Comparison of ENCODE assay signal across 12 cellular contexts in the genomic region with DNA sequence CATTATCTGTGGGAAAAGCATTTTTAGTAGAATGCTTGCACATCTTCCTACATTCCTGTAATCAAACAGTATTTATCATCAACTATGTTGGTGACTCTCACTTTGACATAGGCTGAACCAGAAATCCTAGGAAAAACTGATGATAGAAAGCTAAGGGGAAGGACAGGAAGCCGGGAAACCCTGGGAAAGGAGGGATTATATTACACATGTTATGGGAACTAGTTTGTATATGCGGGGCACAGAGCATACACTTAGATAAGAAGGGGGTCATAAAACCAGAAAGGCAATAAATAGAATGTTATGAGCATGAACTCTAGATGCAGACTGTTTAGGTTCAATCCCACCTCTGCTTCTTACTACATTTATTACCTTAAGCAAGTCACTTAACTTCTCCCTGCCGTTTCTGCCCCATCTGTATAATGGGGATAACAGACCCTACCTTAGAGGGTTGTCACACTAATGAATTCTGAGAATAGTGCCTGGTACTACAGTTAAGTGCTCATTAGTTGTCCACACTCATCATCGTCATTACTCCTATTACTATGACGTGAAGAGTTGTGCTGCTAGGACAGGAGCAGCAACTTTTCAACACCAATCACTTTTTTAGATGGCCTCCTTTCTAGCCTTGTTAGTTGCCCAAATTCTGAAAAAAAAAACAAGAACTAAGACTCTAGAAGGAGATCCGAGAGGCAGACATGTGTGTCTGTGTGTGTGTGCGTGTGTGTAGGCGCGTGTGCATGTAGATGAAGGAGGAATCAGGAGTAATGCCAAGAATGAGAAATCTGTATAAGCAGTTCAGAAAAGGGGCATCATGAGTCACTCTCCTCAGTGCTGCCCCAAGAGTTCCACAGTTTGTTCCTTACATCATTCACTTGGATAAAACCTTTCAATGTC. TPM values are rescaled to one million over a fixed set of nuclear protein-coding genes. Genes with fewer than 3 reads are reported as not detected.
DNase-seq lines count a peak whose midpoint lies in the region; FAIRE-seq and TF ChIP-seq lines count a peak whose summit lies in the region.
"Had no signal": no experiment of that assay in that cellular context is flagged by ENCODE, and none has a peak within 500 bp of the region (broad histone marks: within the 10 kb centered on the region; RNA-seq: fewer than 3 reads in every experiment).

No MANE protein-coding gene starts in this region.

- CTCF ChIA-PET in HEK293T (lab: Yijun Ruan, JAX): no interaction called here

- H2AFZ ChIP-seq in mesenchymal stem cell (ENCODE audit: low read depth, low read length): no peak overlapping the region

- no peak overlapping the region for H4K91ac ChIP-seq in mesenchymal stem cell (ENCODE audit: low read length)

- no peak overlapping the region for H2BK12ac ChIP-seq in mesenchymal stem cell (ENCODE audit: low read length in 2 of 2)

- no peaks in the 10 kb centered on the region for H3K79me1 ChIP-seq in mesenchymal stem cell (replicated peaks; ENCODE audit: low read length, poor library complexity, severe bottlenecking)

- H2BK5ac ChIP-seq in mesenchymal stem cell (ENCODE audit: low read depth, low read length, poor library complexity, severe bottlenecking): no peak overlapping the region

- TF ChIP-seq CTCF in AG10803 (conservative IDR thresholded peaks at IDR 0.05; ENCODE audit: low read length) (no peak; the same call in 1 of the 2 replicates), bronchial epithelial cell (IDR thresholded peaks at IDR 0.05; ENCODE audit: insufficient read depth, low read length, severe bottlenecking) (no peak), GM13976 (IDR thresholded peaks at IDR 0.05; ENCODE audit: borderline replicate concordance, control extremely low read depth, extremely low read depth, insufficient read depth, missing control alignments) (no peak)

- H3K18ac ChIP-seq in mesenchymal stem cell (ENCODE audit: low read depth in 1 of 2, low read length in 2 of 2): no peak overlapping the region

- H3K4me2 ChIP-seq in mesenchymal stem cell (ENCODE audit: low read length, poor library complexity, severe bottlenecking): no peak overlapping the region
- H3K4me2 ChIP-seq: KMS-11 had no signal

- H2AK5ac ChIP-seq in mesenchymal stem cell (ENCODE audit: low read length, severe bottlenecking): no peak overlapping the region

- H3K14ac ChIP-seq in mesenchymal stem cell (ENCODE audit: low read length in 2 of 2): no peak overlapping the region

- H2BK120ac ChIP-seq in mesenchymal stem cell (ENCODE audit: low read depth, low read length): no peak overlapping the region

- WGBS in mesenchymal stem cell: 68% methylated on average over 9 of the region's 9 CpGs

- H3K4me3 ChIP-seq in AG10803 (ENCODE audit: low read length) (no peak overlapping the region), bronchial epithelial cell (ENCODE audit: low read depth, low read length) (no peak overlapping the region), mesenchymal stem cell (ENCODE audit: insufficient read depth in 1 of 2, low read depth in 1 of 2, low read length in 2 of 2) (no peak overlapping the region)

- peaks cover 3% of the 10 kb centered on the region for H3K9me3 ChIP-seq in mesenchymal stem cell (ENCODE audit: control insufficient read depth, low read length)

- H3K4me1 ChIP-seq in mesenchymal stem cell (ENCODE audit: control insufficient read depth, insufficient read depth, low read depth, low read length): peaks cover 2% of the 10 kb centered on the region

- no peak for FAIRE-seq in bronchial epithelial cell (lab: Jason Lieb, UNC)

- no peak overlapping the region for H4K8ac ChIP-seq in mesenchymal stem cell (ENCODE audit: low read length)

- DNase-seq in AG10803 (ENCODE audit: low read depth): peak; percentile 88
- no peak for DNase-seq in HEK293T (ENCODE audit: extremely low spot score)
- peak; percentile 50 for DNase-seq in bronchial epithelial cell (ENCODE audit: low read depth)
- DNase-seq in mesenchymal stem cell: peak; percentile 84
- DNase-seq in hypothalamus (lab: John Stamatoyannopoulos, UW): no peak
- DNase-seq in activated effector memory CD4-positive, alpha-beta T cell treated with anti-CD3 and anti-CD28 coated beads, Interleukin-2, amount 50 U/mL, for 16 hours: no peak
- DNase-seq in Kasumi-1 (lab: John Stamatoyannopoulos, UW): no peak
- DNase-seq in GM13976 (ENCODE audit: low spot score): no peak
- DNase-seq: activated CD4-positive, CD25-positive, alpha-beta regulatory T cell; mesendoderm; NCI-H2171 treated with DMSO at 0.1 percent for 48 hours had no signal

- no peak overlapping the region for H3K9ac ChIP-seq in mesenchymal stem cell (ENCODE audit: low read length)
- H3K9ac ChIP-seq: KMS-11 had no signal

- in situ Hi-C loops in GM13976 (cut with MboI; ENCODE audit: low sequenced_read_pairs, unreplicated experiment): no loop called here

- no peaks in the 10 kb centered on the region for H3K27me3 ChIP-seq in bronchial epithelial cell (ENCODE audit: control insufficient read depth, insufficient read depth, low read length)
- H3K27me3 ChIP-seq in mesenchymal stem cell (ENCODE audit: control insufficient read depth in 1 of 2, insufficient read depth in 1 of 2, low read length in 2 of 2): no peaks in the 10 kb centered on the region

- H3K36me3 ChIP-seq in bronchial epithelial cell (ENCODE audit: control insufficient read depth, insufficient read depth, low read length) (no peaks in the 10 kb centered on the region), mesenchymal stem cell (ENCODE audit: control insufficient read depth in 1 of 2, insufficient read depth in 2 of 2, low read depth in 1 of 2, low read length in 2 of 2) (no peaks in the 10 kb centered on the region)

- no peak overlapping the region for H3K23ac ChIP-seq in mesenchymal stem cell (ENCODE audit: low read length in 2 of 2)

- no peak overlapping the region for H2BK15ac ChIP-seq in mesenchymal stem cell (ENCODE audit: low read depth, poor library complexity, severe bottlenecking)

- POLR2A ChIA-PET in HEK293T (lab: Yijun Ruan, JAX): no interaction called here

- H3K27ac ChIP-seq in mesenchymal stem cell (ENCODE audit: low read length, poor library complexity, severe bottlenecking): no peak overlapping the region
- H3K27ac ChIP-seq: KMS-11 had no signal

- H3K4ac ChIP-seq in mesenchymal stem cell (ENCODE audit: low read depth in 1 of 2, low read length in 2 of 2): no peak overlapping the region

TF ChIP-seq in HEK293T, 16 proteins besides CTCF, POLR2A, EP300 and RAD21:
- TF ChIP-seq LEF1 (IDR thresholded peaks at IDR 0.05; ENCODE audit: borderline replicate concordance) (no peak), FOXA1 (IDR thresholded peaks at IDR 0.05) (no peak), CTBP1 (IDR thresholded peaks at IDR 0.05; ENCODE audit: borderline replicate concordance) (peak; percentile 81; the same call in 1 of the 2 replicates), FOXK2 (IDR thresholded peaks at IDR 0.05) (no peak), NFRKB (IDR thresholded peaks at IDR 0.05) (no peak), FOXM1 (IDR thresholded peaks at IDR 0.05; ENCODE audit: borderline replicate concordance) (0 out of 2 replicates have a peak, but pooled peaks have one; percentile 25)
- TF ChIP-seq, protein P1, sequence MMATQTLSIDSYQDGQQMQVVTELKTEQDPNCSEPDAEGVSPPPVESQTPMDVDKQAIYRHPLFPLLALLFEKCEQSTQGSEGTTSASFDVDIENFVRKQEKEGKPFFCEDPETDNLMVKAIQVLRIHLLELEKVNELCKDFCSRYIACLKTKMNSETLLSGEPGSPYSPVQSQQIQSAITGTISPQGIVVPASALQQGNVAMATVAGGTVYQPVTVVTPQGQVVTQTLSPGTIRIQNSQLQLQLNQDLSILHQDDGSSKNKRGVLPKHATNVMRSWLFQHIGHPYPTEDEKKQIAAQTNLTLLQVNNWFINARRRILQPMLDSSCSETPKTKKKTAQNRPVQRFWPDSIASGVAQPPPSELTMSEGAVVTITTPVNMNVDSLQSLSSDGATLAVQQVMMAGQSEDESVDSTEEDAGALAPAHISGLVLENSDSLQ (IDR thresholded peaks at IDR 0.05): peak; percentile 32; the same call in 1 of the 2 replicates

RNA-seq across cellular contexts. Expression of a gene that starts 52.2 kb away (rescaled TPM):
- total RNA-seq in bronchial epithelial cell: 21.1 and 32.1 TPM in 2 replicates
- 7.0 TPM for polyA plus RNA-seq in mesenchymal stem cell (2013, experiment 1 of 2)
- 7.0 TPM for polyA plus RNA-seq in mesenchymal stem cell (2013, experiment 2 of 2)

Comparison
In these comparisons a context has a peak if more than half of its experiments do, and no peak if none do; other contexts are left out.
1. DNase-seq: peak in AG10803 (single experiment), bronchial epithelial cell (single experiment) and mesenchymal stem cell (single experiment); none in HEK293T (single experiment), hypothalamus (0 of 51), activated effector memory CD4-positive, alpha-beta T cell treated with anti-CD3 and anti-CD28 coated beads, Interleukin-2, amount 50 U/mL, for 16 hours (single experiment), Kasumi-1 (0 of 2) and GM13976 (single experiment).